ENCODE assay signal across 17 cellular contexts in genomic region chr1:64480999-64481772, GRCh38. TPM values are rescaled to one million over a fixed set of nuclear protein-coding genes. Genes with fewer than 3 reads are reported as not detected.
DNase-seq lines count a peak whose midpoint lies in the region; ATAC-seq and TF ChIP-seq lines count a peak whose summit lies in the region.
"Had no signal": no experiment of that assay in that cellular context is flagged by ENCODE, and none has a peak within 500 bp of the region (broad histone marks: within the 10 kb centered on the region; RNA-seq: fewer than 3 reads in every experiment).

No MANE protein-coding gene starts in this region.

- H3K4me1 Mint-ChIP-seq in brain: peaks cover 86% of the 10 kb centered on the region

- H3K4me3 ChIP-seq in smooth muscle cell: no peak overlapping the region
- no peak overlapping the region for H3K4me3 ChIP-seq in psoas muscle

- H3K36me3 ChIP-seq in smooth muscle cell (ENCODE audit: low read depth) (no peaks in the 10 kb centered on the region), psoas muscle (ENCODE audit: insufficient read depth in 1 of 2, low read depth in 1 of 2) (no peaks in the 10 kb centered on the region)

- H4K20me1 ChIP-seq in smooth muscle cell (ENCODE audit: low read depth): no peaks in the 10 kb centered on the region

- H3F3A ChIP-seq in smooth muscle cell (ENCODE audit: low read depth): peaks cover 8% of the 10 kb centered on the region

- H3K9me3 Mint-ChIP-seq in brain: peaks cover 0 to 7% (median 0%) of the 10 kb centered on the region in 5 experiments

- no peak for ATAC-seq in psoas muscle

- H3K27me3 ChIP-seq in smooth muscle cell (ENCODE audit: low read depth) (no peaks in the 10 kb centered on the region), psoas muscle (ENCODE audit: insufficient read depth in 3 of 3, low read length in 2 of 3) (no peaks in the 10 kb centered on the region)

- whole genome bisulfite sequencing in smooth muscle cell (ENCODE audit: low lambda C conversion rate): 41% methylated on average over 4 of the region's 4 CpGs
- WGBS in psoas muscle, 3 donors: 53 to 59% (median 57%) methylated on average over 4 of the region's 4 CpGs

- no peak overlapping the region for H3K9ac ChIP-seq in smooth muscle cell (ENCODE audit: low read depth)

- H2AFZ ChIP-seq in smooth muscle cell (ENCODE audit: low read depth): no peak overlapping the region

- H3K4me2 ChIP-seq in smooth muscle cell: peak overlapping the region; percentile 74

- H3K27ac ChIP-seq in smooth muscle cell (ENCODE audit: low read depth): peak overlapping the region; percentile 96
- no peak overlapping the region for H3K27ac ChIP-seq in psoas muscle
- H3K27ac ChIP-seq: 22Rv1 had no signal

- peak overlapping the region in 4 of 5 experiments; percentile 3 to 67 (median 44) for H3K27ac Mint-ChIP-seq in brain
- H3K27ac Mint-ChIP-seq: CD14-positive monocyte had no signal

- H3K27me3 Mint-ChIP-seq in brain: no peaks in the 10 kb centered on the region

- peak; percentile 21 for DNase-seq in DMS 273 (lab: John Stamatoyannopoulos, UW; ENCODE audit: unreplicated experiment)
- no peak for DNase-seq in DMS 273 treated with DMSO at 0.1 percent for 48 hours (lab: John Stamatoyannopoulos, UW)
- peak; percentile 52 for DNase-seq in kidney tubule cell (ENCODE audit: low spot score)
- no peak for DNase-seq in smooth muscle cell (lab: John Stamatoyannopoulos, UW; ENCODE audit: unreplicated experiment)
- no peak for DNase-seq in psoas muscle
- no peak for DNase-seq in epidermal melanocyte (ENCODE audit: insufficient read length, low spot score)
- no peak for DNase-seq in UCSD-AML1 (lab: John Stamatoyannopoulos, UW; ENCODE audit: unreplicated experiment)
- DNase-seq: GDM1, HCEC 1CT, NCI-H1105, NCI-H1694, NCI-H2081 treated with DMSO at 0.1 percent for 48 hours, SHP77 treated with DMSO at 0.1 percent for 48 hours had no signal

- H3K79me2 ChIP-seq in smooth muscle cell (ENCODE audit: low read depth): peaks cover 51% of the 10 kb centered on the region

- H3K4me1 ChIP-seq in smooth muscle cell (ENCODE audit: low read depth) (peaks cover 51% of the 10 kb centered on the region), psoas muscle (peaks cover 12% of the 10 kb centered on the region)

- H3K4me3 Mint-ChIP-seq in brain: peak overlapping the region; percentile 13 to 65 (median 29)
- H3K4me3 Mint-ChIP-seq: CD14-positive monocyte had no signal

- no peaks in the 10 kb centered on the region for H3K9me3 ChIP-seq in smooth muscle cell (replicated peaks; ENCODE audit: low read depth)
- H3K9me3 ChIP-seq in psoas muscle: no peaks in the 10 kb centered on the region

- H3K36me3 Mint-ChIP-seq in brain: no peaks in the 10 kb centered on the region
- H3K36me3 Mint-ChIP-seq: CD14-positive monocyte had no signal

- intact Hi-C loops in psoas muscle (cut with DNase I): no loop called here

- TF ChIP-seq CTCF in brain (conservative IDR thresholded peaks at IDR 0.05) (no peak), smooth muscle cell (IDR thresholded peaks at IDR 0.05; ENCODE audit: borderline replicate concordance, insufficient read depth, poor library complexity, severe bottlenecking) (no peak), psoas muscle (IDR thresholded peaks at IDR 0.05) (no peak)

RNA-seq across cellular contexts. Expression of gene CACHD1, which starts 11.3 kb away (rescaled TPM):
- polyA plus RNA-seq in brain (ENCODE audit: insufficient read depth, low read depth, low replicate concordance) (6.4 TPM), smooth muscle cell (12.8 and 12.9 TPM in 2 replicates), psoas muscle (1 to 10 TPM; 1.1 to 1.4 (median 1.1) TPM)
- total RNA-seq in smooth muscle cell (19.2 and 20.8 TPM in 2 replicates), psoas muscle (1 to 10 TPM; 2.1 to 5.8 (median 4.1) TPM)
- total RNA-seq: OCI-LY7 had no signal
- polyA plus RNA-seq: CD14-positive monocyte had no signal

Comparison
In these comparisons a context has a peak if more than half of its experiments do, and no peak if none do; other contexts are left out.
1. DNase-seq: peak in DMS 273 (single experiment) and kidney tubule cell (single experiment); none in DMS 273 treated with DMSO at 0.1 percent for 48 hours (single experiment), smooth muscle cell (single experiment), psoas muscle (0 of 2), epidermal melanocyte (single experiment) and UCSD-AML1 (single experiment).